Comparison of ENCODE assay signal across 34 cellular contexts in the genomic region with DNA sequence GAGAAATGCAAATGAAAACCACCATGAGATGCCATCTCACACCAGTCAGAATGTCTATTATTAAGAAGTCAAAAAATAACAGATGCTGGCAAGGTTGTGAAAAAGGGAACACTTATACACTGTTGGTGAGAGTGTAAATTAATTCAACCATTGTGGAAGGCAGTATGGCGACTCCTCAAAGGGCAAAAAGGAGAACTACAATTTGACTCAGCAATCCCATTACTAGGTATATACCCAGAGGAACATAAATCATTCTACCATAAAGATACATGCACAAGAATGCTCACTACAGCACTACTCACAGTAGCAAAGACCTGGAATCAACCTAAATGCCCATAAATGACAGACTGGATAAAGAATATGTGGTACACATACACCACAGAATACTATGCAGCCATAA.
"Had no signal": no experiment of that assay in that cellular context is flagged by ENCODE, and none has a peak within 500 bp of the region (broad histone marks: within the 10 kb centered on the region; RNA-seq: fewer than 3 reads in every experiment).

No MANE protein-coding gene starts in this region.

- H3K27ac ChIP-seq: KMS-11 had no signal

- H3K9me3 ChIP-seq: MG63 had no signal

- H3K9ac ChIP-seq: KMS-11 had no signal

- H3K4me2 ChIP-seq: KMS-11 had no signal

- H3K27me3 ChIP-seq: MG63 had no signal

- H3K36me3 ChIP-seq: MG63 had no signal

- H3K4me3 ChIP-seq: MG63 had no signal

- DNase-seq: Karpas-422, Kasumi-1, KBM-7, KG1, MG63, MM.1S, NCI-H1048, NCI-H1092, NCI-H1092 treated with DMSO at 0.1 percent for 48 hours, NCI-H1105, NCI-H1105 treated with DMSO at 0.1 percent for 48 hours, NCI-H1417, NCI-H1417 treated with DMSO at 0.1 percent for 48 hours, NCI-H1436, NCI-H1436 treated with DMSO at 0.1 percent for 48 hours, NCI-H146, NCI-H1694, NCI-H1694 treated with DMSO at 0.1 percent for 48 hours, NCI-H187, NCI-H187 treated with DMSO at 0.1 percent for 48 hours, NCI-H1930, NCI-H2029, NCI-H2081, NCI-H2081 treated with DMSO at 0.1 percent for 48 hours, NCI-H2107, NCI-H2171, NCI-H2171 treated with DMSO at 0.1 percent for 48 hours, NCI-H2227 treated with DMSO at 0.1 percent for 48 hours, NCI-H226, NCI-H345, NCI-H446, NCI-H446 treated with DMSO at 0.1 percent for 48 hours, NCI-H510A had no signal
